Comparison of ENCODE assay signal across 27 cellular contexts in genomic region chr2:98746426-98746825, GRCh38.
"Had no signal": no experiment of that assay in that cellular context is flagged by ENCODE, and none has a peak within 500 bp of the region (broad histone marks: within the 10 kb centered on the region; RNA-seq: fewer than 3 reads in every experiment).

No MANE protein-coding gene starts in this region.

- H3K36me3 Mint-ChIP-seq: natural killer cell; neural progenitor cell; stimulated activated memory B cell treated with anti-CD40 and anti-IgM and Interleukin-4, amounts not matched to agents 10 μg/mL and 1 μg/mL and 100 μg/mL, for 72 hours; type B pancreatic cell had no signal

- H3K4me1 Mint-ChIP-seq: nephron had no signal

- H3K9me3 Mint-ChIP-seq: natural killer cell; nephron; stimulated activated memory B cell treated with anti-CD40 and anti-IgM and Interleukin-4, amounts not matched to agents 10 μg/mL and 1 μg/mL and 100 μg/mL, for 72 hours; type B pancreatic cell had no signal

- H3K4me3 Mint-ChIP-seq: natural killer cell; nephron; neural progenitor cell; stimulated activated memory B cell treated with anti-CD40 and anti-IgM and Interleukin-4, amounts not matched to agents 10 μg/mL and 1 μg/mL and 100 μg/mL, for 72 hours; stimulated activated naive CD8-positive, alpha-beta T cell treated with anti-CD3 and anti-CD28 coated beads, Interleukin-15, amount 100 ng/mL, for 72 hours; type B pancreatic cell had no signal

- H3K27me3 Mint-ChIP-seq: stimulated activated memory B cell treated with anti-CD40 and anti-IgM and Interleukin-4, amounts not matched to agents 10 μg/mL and 1 μg/mL and 100 μg/mL, for 72 hours; stimulated activated naive CD8-positive, alpha-beta T cell treated with anti-CD3 and anti-CD28 coated beads, Interleukin-15, amount 100 ng/mL, for 72 hours; type B pancreatic cell had no signal

- ATAC-seq: natural killer cell; psoas muscle; right lobe of liver; stimulated activated memory B cell treated with anti-CD40 and anti-IgM and Interleukin-4, amounts not matched to agents 10 μg/mL and 1 μg/mL and 100 μg/mL, for 72 hours; stimulated activated naive CD8-positive, alpha-beta T cell treated with anti-CD3 and anti-CD28 coated beads, Interleukin-15, amount 100 ng/mL, for 72 hours; stimulated activated naive CD8-positive, alpha-beta T cell treated with anti-CD3 and anti-CD28 coated beads, Interleukin-15, Interleukin-2, amounts not matched to agents 100 U/mL and 50 U/mL, for 24 hours; upper lobe of right lung had no signal

- H3K27ac Mint-ChIP-seq: natural killer cell; nephron; neural progenitor cell; progenitor cell of endocrine pancreas; stimulated activated memory B cell treated with anti-CD40 and anti-IgM and Interleukin-4, amounts not matched to agents 10 μg/mL and 1 μg/mL and 100 μg/mL, for 72 hours; stimulated activated naive CD8-positive, alpha-beta T cell treated with anti-CD3 and anti-CD28 coated beads, Interleukin-15, amount 100 ng/mL, for 72 hours; type B pancreatic cell had no signal

- DNase-seq: natural killer cell; occipital lobe; ovary; posterior cingulate gyrus; psoas muscle; right cardiac atrium; right lobe of liver; sigmoid colon; small intestine; stimulated activated CD4-positive, alpha-beta T cell treated with anti-CD3 and anti-CD28 coated beads, Interleukin-15, amount 100 ng/mL, for 24 hours; stimulated activated CD4-positive, alpha-beta T cell treated with anti-CD3 and anti-CD28 coated beads, Interleukin-2, amount 100 ng/mL, for 48 hours; stimulated activated CD4-positive, alpha-beta T cell treated with anti-CD3 and anti-CD28 coated beads, Interleukin-4, amount 100 ng/mL, for 24 hours; stimulated activated naive CD4-positive, alpha-beta T cell; stimulated activated naive CD8-positive, alpha-beta T cell treated with anti-CD3 and anti-CD28 coated beads, Interleukin-15, amount 100 ng/mL, for 72 hours; stimulated activated naive CD8-positive, alpha-beta T cell treated with anti-CD3 and anti-CD28 coated beads, Interleukin-15, Interleukin-2, amounts not matched to agents 100 U/mL and 50 U/mL, for 24 hours; substantia nigra; testis; tibial artery; transverse colon; upper lobe of right lung; uterus had no signal

- H3K9me3 ChIP-seq: ovary, psoas muscle, right lobe of liver, sigmoid colon, suprapubic skin, testis, tibial artery, transverse colon, upper lobe of right lung, uterus had no signal
